24 cellular contexts compared by ENCODE assay signal in genomic region chr7:101496017-101496416, GRCh38.
"Had no signal": no experiment of that assay in that cellular context is flagged by ENCODE, and none has a peak within 500 bp of the region (broad histone marks: within the 10 kb centered on the region; RNA-seq: fewer than 3 reads in every experiment).

No MANE protein-coding gene starts in this region.

- H3K36me3 ChIP-seq: lower lobe of right lung, thoracic aorta, vagina had no signal

- H3K4me3 ChIP-seq: lower lobe of right lung, mucosa of descending colon, thoracic aorta, vagina had no signal

- H3K27me3 Mint-ChIP-seq: activated naive CD8-positive, alpha-beta T cell treated with anti-CD3 and anti-CD28 coated beads for 36 hours had no signal

- H3K9me3 Mint-ChIP-seq: activated naive CD8-positive, alpha-beta T cell treated with anti-CD3 and anti-CD28 coated beads for 36 hours; activated T-cell treated with anti-CD3 and anti-CD28 coated beads, Interleukin-2, amount 50 U/mL, for 4 hours; activated T-helper 2 cell treated with anti-CD3 and anti-CD28 coated beads, Interferon-gamma antibody, Interleukin-2, Interleukin-4, amounts not matched to agents 10 μg/mL and 5 μg/mL and 100 μg/mL, durations not matched to agents 14 hours and 24 hours and 36 hours; neural crest cell; type B pancreatic cell had no signal

- H3K4me3 Mint-ChIP-seq: activated naive CD8-positive, alpha-beta T cell treated with anti-CD3 and anti-CD28 coated beads for 36 hours; activated T-cell treated with anti-CD3 and anti-CD28 coated beads, Interleukin-2, amount 50 U/mL, for 4 hours; naive B cell; neural crest cell; stimulated activated naive B cell treated with anti-CD40 and anti-IgM and Interleukin-4, amounts not matched to agents 10 μg/mL and 1 μg/mL and 100 μg/mL, for 72 hours; type B pancreatic cell had no signal

- H3K4me1 ChIP-seq: foreskin keratinocyte, lower lobe of right lung, vagina had no signal

- H3K27ac ChIP-seq: epithelial cell of prostate, foreskin keratinocyte, lower lobe of right lung, thoracic aorta, vagina had no signal

- H3K27me3 ChIP-seq: foreskin keratinocyte, vagina had no signal

- H3K36me3 Mint-ChIP-seq: activated naive CD8-positive, alpha-beta T cell treated with anti-CD3 and anti-CD28 coated beads for 36 hours; naive B cell; stimulated activated naive B cell treated with anti-CD40 and anti-IgM and Interleukin-4, amounts not matched to agents 10 μg/mL and 1 μg/mL and 100 μg/mL, for 72 hours; type B pancreatic cell had no signal

- ATAC-seq: activated T-cell treated with anti-CD3 and anti-CD28 coated beads, Interleukin-2, amount 50 U/mL, for 4 hours; foreskin keratinocyte; left lobe of liver; lower lobe of right lung; mucosa of descending colon; sciatic nerve; stimulated activated naive B cell treated with anti-CD40 and anti-IgM and Interleukin-4, amounts not matched to agents 10 μg/mL and 1 μg/mL and 100 μg/mL, for 72 hours had no signal

- H3K27ac Mint-ChIP-seq: activated naive CD8-positive, alpha-beta T cell treated with anti-CD3 and anti-CD28 coated beads for 36 hours; activated T-helper 2 cell treated with anti-CD3 and anti-CD28 coated beads, Interferon-gamma antibody, Interleukin-2, Interleukin-4, amounts not matched to agents 10 μg/mL and 5 μg/mL and 100 μg/mL, durations not matched to agents 14 hours and 24 hours and 36 hours; stimulated activated naive B cell treated with anti-CD40 and anti-IgM and Interleukin-4, amounts not matched to agents 10 μg/mL and 1 μg/mL and 100 μg/mL, for 72 hours; type B pancreatic cell had no signal

- H3K9me3 ChIP-seq: lower lobe of right lung, mucosa of descending colon, thoracic aorta, vagina had no signal

- DNase-seq: activated CD4-positive, alpha-beta T cell treated with anti-CD3 and anti-CD28 coated beads for 1 hour; activated CD8-positive, alpha-beta memory T cell treated with anti-CD3 and anti-CD28 coated beads, Interleukin-2, amount 50 U/mL, for 4 hours; activated naive CD4-positive, alpha-beta T cell treated with Interleukin-2 at 50 U/mL for 16 hours; activated naive CD8-positive, alpha-beta T cell treated with anti-CD3 and anti-CD28 coated beads for 36 hours; activated T-cell treated with anti-CD3 and anti-CD28 coated beads, Interleukin-2, amount 50 U/mL, for 4 hours; cortex of kidney; foreskin keratinocyte; kidney; lower lobe of right lung; mesendoderm; mucosa of descending colon; naive B cell; occipital lobe; small intestine; stimulated activated CD4-positive, alpha-beta T cell treated with anti-CD3 and anti-CD28 coated beads, Interleukin-2, amount 100 ng/mL, for 24 hours; stimulated activated naive B cell treated with anti-CD40 and anti-IgM and Interleukin-4, amounts not matched to agents 10 μg/mL and 1 μg/mL and 100 μg/mL, for 72 hours had no signal
